Comparison of ENCODE assay signal across 9 cellular contexts in genomic region chr14:50335389-50335788, GRCh38. TPM values are rescaled to one million over a fixed set of nuclear protein-coding genes. Genes with fewer than 3 reads are reported as not detected.
DNase-seq lines count a peak whose midpoint lies in the region; ATAC-seq, FAIRE-seq and TF ChIP-seq lines count a peak whose summit lies in the region.
"Had no signal": no experiment of that assay in that cellular context is flagged by ENCODE, and none has a peak within 500 bp of the region (broad histone marks: within the 10 kb centered on the region; RNA-seq: fewer than 3 reads in every experiment).

No MANE protein-coding gene starts in this region.

- H4K20me1 ChIP-seq in HepG2 (ENCODE audit: insufficient read depth, low read length), result no peaks in the 10 kb centered on the region

- TF ChIP-seq EP300 in HepG2 (IDR thresholded peaks at IDR 0.05; ENCODE audit: low read depth in 2 of 2, low read length in 2 of 2) (no peak), HepG2 (CRISPR knock-in tag; IDR thresholded peaks at IDR 0.05; ENCODE audit: borderline replicate concordance) (no peak)

- H2AFZ ChIP-seq in HepG2 (ENCODE audit: low read length), result no peak overlapping the region

- POLR2A ChIA-PET in HepG2 (lab: Yijun Ruan, JAX), result interaction anchor here (0.8 to 1.0 kb wide), 2 partner anchors 8 to 14 kb away, joined by 3 read pairs; no protein-coding TSS in a partner anchor

- DNase-seq in DMS 273 (lab: John Stamatoyannopoulos, UW; ENCODE audit: unreplicated experiment), result peak; percentile 95
- DNase-seq in NCI-H2107 treated with DMSO at 0.1 percent for 48 hours (lab: John Stamatoyannopoulos, UW; ENCODE audit: unreplicated experiment), result peak; percentile 53
- peak; percentile 13 for DNase-seq in HepG2 (ENCODE audit: low spot score)
- DNase-seq in stromal cell of bone marrow (ENCODE audit: low read depth), result peak; percentile 58
- no peak for DNase-seq in effector memory CD4-positive, alpha-beta T cell

- in situ Hi-C loops in HepG2 (cut with HindIII; ENCODE audit: extremely low pct_ligation_motif_present, low pct_unique_long_range_greater_than_20kb), result no loop called here

- peaks cover 14% of the 10 kb centered on the region for H3K4me1 ChIP-seq in HepG2 (ENCODE audit: insufficient read depth, low read length)
- no peaks in the 10 kb centered on the region for H3K4me1 ChIP-seq in effector memory CD4-positive, alpha-beta T cell (ENCODE audit: control insufficient read depth, insufficient read depth, low read length, poor library complexity, severe bottlenecking)

- no peak overlapping the region for H3K4me3 ChIP-seq in HepG2 (replicated peaks in 1 of 3; ENCODE audit: insufficient read depth in 1 of 3, low read depth in 2 of 3, low read length in 3 of 3)
- H3K4me3 ChIP-seq in effector memory CD4-positive, alpha-beta T cell (ENCODE audit: insufficient read depth, low read depth, low read length, poor library complexity, severe bottlenecking), result no peak overlapping the region

- H3K4me2 ChIP-seq in HepG2 (ENCODE audit: low read depth, low read length), result no peak overlapping the region

- no peak overlapping the region for H3K9ac ChIP-seq in HepG2 (ENCODE audit: insufficient read depth, low read depth, low read length)

- ATAC-seq in HepG2 (peak; percentile 51), GM18861 (IDR thresholded peaks at IDR 0.05; ENCODE audit: unreplicated experiment) (no peak), HG03378 (IDR thresholded peaks at IDR 0.05; ENCODE audit: unreplicated experiment) (no peak)

- TF ChIP-seq POLR2A in HepG2 (IDR thresholded peaks at IDR 0.05; ENCODE audit: insufficient read depth in 1 of 2, low read depth in 2 of 2, low read length in 2 of 2), result no peak

- H3K36me3 ChIP-seq in HepG2 (replicated peaks in 1 of 2; ENCODE audit: control insufficient read depth in 1 of 2, insufficient read depth in 2 of 2, low read length in 2 of 2), result peaks cover 2 to 11% of the 10 kb centered on the region in 2 experiments; a peak in 1 of 5 replicates
- peaks cover 18% of the 10 kb centered on the region for H3K36me3 ChIP-seq in effector memory CD4-positive, alpha-beta T cell (ENCODE audit: control insufficient read depth, insufficient read depth, low read length)

- H3K27ac ChIP-seq in cingulate gyrus (ENCODE audit: low read depth, low read length), result peak overlapping the region; percentile 92
- no peak overlapping the region for H3K27ac ChIP-seq in HepG2 (ENCODE audit: extremely low read length, insufficient read depth, low read length)
- no peak overlapping the region for H3K27ac ChIP-seq in effector memory CD4-positive, alpha-beta T cell (ENCODE audit: insufficient read depth, low read length, poor library complexity, severe bottlenecking)

- FAIRE-seq in HepG2 (lab: Jason Lieb, UNC), result no peak
- FAIRE-seq: bronchial epithelial cell had no signal

- CTCF ChIA-PET in HepG2 (lab: Yijun Ruan, JAX; ENCODE audit: low intra/inter-chr PET ratio, low total read pairs), result no interaction called here

- TF ChIP-seq RAD21 in HepG2 (CRISPR knock-in tag; IDR thresholded peaks at IDR 0.05), result no peak

- intact Hi-C loops in HepG2 (cut with micrococcal nuclease; ENCODE audit: unreplicated experiment), result no loop called here

- no TSS peak for BruUV-seq in HepG2 (replicated peaks; lab: Mats Ljungman, UMichigan)

- TF ChIP-seq CTCF in HepG2 (CRISPR knock-in tag; IDR thresholded peaks at IDR 0.05), result no peak

- H3K27me3 ChIP-seq in HepG2 (ENCODE audit: control insufficient read depth in 1 of 2, insufficient read depth in 2 of 2, low read length in 2 of 2), result no peaks in the 10 kb centered on the region
- H3K27me3 ChIP-seq in effector memory CD4-positive, alpha-beta T cell (replicated peaks; ENCODE audit: control insufficient read depth, insufficient read depth, low read length, poor library complexity, severe bottlenecking), result no peaks in the 10 kb centered on the region

- H3K9me3 ChIP-seq in HepG2 (ENCODE audit: low read length), result no peaks in the 10 kb centered on the region
- no peaks in the 10 kb centered on the region for H3K9me3 ChIP-seq in effector memory CD4-positive, alpha-beta T cell (ENCODE audit: control insufficient read depth, low read length)

- H3K79me2 ChIP-seq in HepG2 (ENCODE audit: insufficient read depth, low read length), result no peaks in the 10 kb centered on the region

- WGBS in HepG2 (ENCODE audit: low lambda C conversion rate), result 69% methylated on average over 7 of the region's 7 CpGs

TF ChIP-seq in HepG2, 621 proteins besides CTCF, POLR2A, EP300 and RAD21 (continues in another document):
- TF ChIP-seq SP4 (CRISPR knock-in tag; IDR thresholded peaks at IDR 0.05) (no peak), TCF12 (IDR thresholded peaks at IDR 0.05) (no peak), TCF12 (CRISPR knock-in tag; IDR thresholded peaks at IDR 0.05) (no peak), HOXA9 (CRISPR knock-in tag; IDR thresholded peaks at IDR 0.05; ENCODE audit: borderline replicate concordance) (no peak), STAG1 (CRISPR knock-in tag; IDR thresholded peaks at IDR 0.05) (no peak), YEATS4 (CRISPR knock-in tag; IDR thresholded peaks at IDR 0.05; ENCODE audit: borderline replicate concordance) (no peak), MBNL3 (CRISPR knock-in tag; conservative IDR thresholded peaks at IDR 0.05) (no peak), ZNF878 (CRISPR knock-in tag; IDR thresholded peaks at IDR 0.05) (no peak), CAMTA2 (CRISPR knock-in tag; IDR thresholded peaks at IDR 0.05; ENCODE audit: borderline replicate concordance) (no peak), MAZ (IDR thresholded peaks at IDR 0.05; ENCODE audit: borderline replicate concordance, low read depth, low read length) (no peak), MAZ (CRISPR knock-in tag; IDR thresholded peaks at IDR 0.05; ENCODE audit: low read depth) (no peak), ZNF629 (CRISPR knock-in tag; conservative IDR thresholded peaks at IDR 0.05) (no peak), CBX5 (CRISPR knock-in tag; IDR thresholded peaks at IDR 0.05; ENCODE audit: borderline replicate concordance) (no peak)

RNA-seq across cellular contexts. Expression of gene DMAC2L, which starts 23.3 kb away (rescaled TPM):
- total RNA-seq in HepG2 (2016; rRNA removed; fragmentation: Illumina TruSeq; extraction: Trizol), result 19.4 and 27.4 TPM in 2 replicates
- total RNA-seq in HepG2 (2016; cell fraction: cytosol; rRNA removed; fragmentation: Illumina TruSeq; extraction: Trizol; ENCODE audit: low read depth), result 10.3 and 11.7 TPM in 2 replicates
- total RNA-seq in HepG2 (2016; cell fraction: insoluble cytoplasmic fraction; rRNA removed; fragmentation: Illumina TruSeq; extraction: Trizol), result 23.4 and 25.5 TPM in 2 replicates
- 16.0 and 17.6 TPM in 2 replicates for total RNA-seq in HepG2 (2016; cell fraction: membrane; rRNA removed; fragmentation: Illumina TruSeq; extraction: Trizol)
- total RNA-seq in HepG2 (2016; cell fraction: nucleus; rRNA removed; fragmentation: Illumina TruSeq; extraction: Trizol), result 13.5 and 14.7 TPM in 2 replicates
- 14.6 and 23.2 TPM in 2 replicates for polyA plus RNA-seq in HepG2 (2011; rRNA removed)
- 21.5 and 25.4 TPM in 2 replicates for polyA plus RNA-seq in HepG2 (2011; cell fraction: cytosol; rRNA removed)
- polyA plus RNA-seq in HepG2 (2011; cell fraction: nucleus; rRNA removed), result 10.4 and 12.7 TPM in 2 replicates
- polyA plus RNA-seq in HepG2 (2012), result 13.8 and 15.5 TPM in 2 replicates
- 14.1 and 16.6 TPM in 2 replicates for polyA plus RNA-seq in HepG2 (2016; cell fraction: cytosol; fragmentation: Illumina TruSeq; extraction: Trizol; ENCODE audit: low read depth)
- 30.2 and 31.0 TPM in 2 replicates for polyA plus RNA-seq in HepG2 (2016; cell fraction: insoluble cytoplasmic fraction; fragmentation: Illumina TruSeq; extraction: Trizol; ENCODE audit: low read depth)
- polyA plus RNA-seq in HepG2 (2016; cell fraction: membrane; fragmentation: Illumina TruSeq; extraction: Trizol; ENCODE audit: low read depth), result 14.7 and 20.0 TPM in 2 replicates
- polyA plus RNA-seq in HepG2 (2016; cell fraction: nucleus; fragmentation: Illumina TruSeq; extraction: Trizol; ENCODE audit: insufficient read depth, low read depth), result 15.0 and 25.9 TPM in 2 replicates
- 13.6 and 16.5 TPM in 2 replicates for polyA minus RNA-seq in HepG2 (2011; rRNA and poly(A)+ RNA removed; ENCODE audit: low replicate concordance)
- polyA minus RNA-seq in HepG2 (2011; cell fraction: cytosol; rRNA and poly(A)+ RNA removed), result 8.0 and 8.6 TPM in 2 replicates
- 20.9 and 26.0 TPM in 2 replicates for polyA minus RNA-seq in HepG2 (2011; cell fraction: nucleus; rRNA and poly(A)+ RNA removed)

RNA-seq across cellular contexts. Expression of gene L2HGDH, which starts 23.4 kb away (rescaled TPM):
- total RNA-seq in HepG2 (2016; rRNA removed; fragmentation: Illumina TruSeq; extraction: Trizol), result 5.0 and 7.4 TPM in 2 replicates
- 10.4 and 10.5 TPM in 2 replicates for total RNA-seq in HepG2 (2016; cell fraction: cytosol; rRNA removed; fragmentation: Illumina TruSeq; extraction: Trizol; ENCODE audit: low read depth)
- total RNA-seq in HepG2 (2016; cell fraction: insoluble cytoplasmic fraction; rRNA removed; fragmentation: Illumina TruSeq; extraction: Trizol), result 4.9 and 8.4 TPM in 2 replicates
- 6.0 and 6.4 TPM in 2 replicates for total RNA-seq in HepG2 (2016; cell fraction: membrane; rRNA removed; fragmentation: Illumina TruSeq; extraction: Trizol)
- total RNA-seq in HepG2 (2016; cell fraction: nucleus; rRNA removed; fragmentation: Illumina TruSeq; extraction: Trizol), result 3.4 and 4.9 TPM in 2 replicates
- polyA plus RNA-seq in HepG2 (2011; rRNA removed), result 2.3 and 3.3 TPM in 2 replicates
- 2.1 and 2.6 TPM in 2 replicates for polyA plus RNA-seq in HepG2 (2011; cell fraction: cytosol; rRNA removed)
- 1.1 and 1.7 TPM in 2 replicates for polyA plus RNA-seq in HepG2 (2011; cell fraction: nucleus; rRNA removed)
- 2.5 and 3.4 TPM in 2 replicates for polyA plus RNA-seq in HepG2 (2012)
- polyA plus RNA-seq in HepG2 (2016; cell fraction: cytosol; fragmentation: Illumina TruSeq; extraction: Trizol; ENCODE audit: low read depth), result 0.43 and 0.51 TPM in 2 replicates
- polyA plus RNA-seq in HepG2 (2016; cell fraction: insoluble cytoplasmic fraction; fragmentation: Illumina TruSeq; extraction: Trizol; ENCODE audit: low read depth), result 5.4 and 6.1 TPM in 2 replicates
- 0.57 and 0.84 TPM in 2 replicates for polyA plus RNA-seq in HepG2 (2016; cell fraction: membrane; fragmentation: Illumina TruSeq; extraction: Trizol; ENCODE audit: low read depth)
- polyA plus RNA-seq in HepG2 (2016; cell fraction: nucleus; fragmentation: Illumina TruSeq; extraction: Trizol; ENCODE audit: insufficient read depth, low read depth), result 4.3 and 5.0 TPM in 2 replicates
- 5.1 and 6.6 TPM in 2 replicates for polyA minus RNA-seq in HepG2 (2011; rRNA and poly(A)+ RNA removed; ENCODE audit: low replicate concordance)
- polyA minus RNA-seq in HepG2 (2011; cell fraction: cytosol; rRNA and poly(A)+ RNA removed), result 2.2 and 2.7 TPM in 2 replicates
- 4.2 and 7.2 TPM in 2 replicates for polyA minus RNA-seq in HepG2 (2011; cell fraction: nucleus; rRNA and poly(A)+ RNA removed)

Comparison
In these comparisons a context has a peak if more than half of its experiments do, and no peak if none do; other contexts are left out.
1. DNase-seq: peak in DMS 273 (single experiment), NCI-H2107 treated with DMSO at 0.1 percent for 48 hours (single experiment), HepG2 (single experiment) and stromal cell of bone marrow (single experiment); none in effector memory CD4-positive, alpha-beta T cell (0 of 3).